ENCODE assay signal across 20 cellular contexts in genomic region chr14:32090686-32091085, GRCh38. TPM values are rescaled to one million over a fixed set of nuclear protein-coding genes. Genes with fewer than 3 reads are reported as not detected.
A peak's percentile ranks its signal among the peaks of the same experiment; 100 is the strongest.
DNase-seq lines count a peak whose midpoint lies in the region; FAIRE-seq and TF ChIP-seq lines count a peak whose summit lies in the region.
"Had no signal": no experiment of that assay in that cellular context is flagged by ENCODE, and none has a peak within 500 bp of the region (broad histone marks: within the 10 kb centered on the region; RNA-seq: fewer than 3 reads in every experiment).

No MANE protein-coding gene starts in this region.

- peaks cover 42% of the 10 kb centered on the region for H3K36me3 Mint-ChIP-seq in activated CD4-positive, alpha-beta T cell treated with anti-CD3 and anti-CD28 coated beads, Interleukin-2, amount 10 ng/mL, durations not matched to agents 7 days and 5 days (ENCODE audit: low read depth)

- no peak overlapping the region for H2AFZ ChIP-seq in keratinocyte (ENCODE audit: control insufficient read depth, low read length)
- H2AFZ ChIP-seq: GM23248 had no signal

- H3K27me3 Mint-ChIP-seq in activated CD4-positive, alpha-beta T cell treated with anti-CD3 and anti-CD28 coated beads, Interleukin-2, amount 10 ng/mL, durations not matched to agents 7 days and 5 days = no peaks in the 10 kb centered on the region

- no peak overlapping the region for H3K9ac ChIP-seq in keratinocyte (ENCODE audit: control insufficient read depth, extremely low read depth, insufficient read depth, low read length)
- H3K9ac ChIP-seq: GM23248 had no signal

- H3K27ac ChIP-seq in cingulate gyrus (ENCODE audit: low read depth, low read length) = peak overlapping the region; percentile 0
- no peak overlapping the region for H3K27ac ChIP-seq in keratinocyte (ENCODE audit: control insufficient read depth, insufficient read depth, low read length)
- H3K27ac ChIP-seq: GM23248, SJSA1 had no signal

- peaks cover 17% of the 10 kb centered on the region for H3K4me1 ChIP-seq in keratinocyte (ENCODE audit: control insufficient read depth, extremely low read depth, insufficient read depth, low read length)
- H3K4me1 ChIP-seq: BE2C had no signal

- no peak overlapping the region for H3K4me2 ChIP-seq in keratinocyte (ENCODE audit: control insufficient read depth, extremely low read depth, insufficient read depth, low read depth, low read length)

- POLR2A ChIA-PET in activated CD4-positive, alpha-beta T cell treated with anti-CD3 and anti-CD28 coated beads, Interleukin-2, amount 10 ng/mL, durations not matched to agents 7 days and 5 days (lab: Charles Lee) = no interaction called here

- H3K4me1 Mint-ChIP-seq in activated CD4-positive, alpha-beta T cell treated with anti-CD3 and anti-CD28 coated beads, Interleukin-2, amount 10 ng/mL, durations not matched to agents 7 days and 5 days = peaks cover 10% of the 10 kb centered on the region

- no peaks in the 10 kb centered on the region for H3K9me1 ChIP-seq in keratinocyte (ENCODE audit: control insufficient read depth, extremely low read depth, insufficient read depth, low read length)

- DNase-seq in D721Med (ENCODE audit: insufficient read length, low spot score) (no peak), keratinocyte (ENCODE audit: low read depth, low spot score) (no peak), superior temporal gyrus (ENCODE audit: extremely low spot score) (peak; percentile 79), GM03348 (ENCODE audit: low spot score) (no peak), NCI-H2171 (lab: John Stamatoyannopoulos, UW) (no peak)
- DNase-seq in activated CD4-positive, alpha-beta T cell treated with anti-CD3 and anti-CD28 coated beads, Interleukin-2, amount 10 ng/mL, durations not matched to agents 7 days and 5 days = no peak
- DNase-seq: BE2C, EL, GF-D8, GM23248, IMR-90, NCI-H1105 treated with DMSO at 0.1 percent for 48 hours, NCI-H2081, NCI-H2171 treated with DMSO at 0.1 percent for 48 hours, NCI-H446, NCI-H526, OCI-M1 had no signal

- H3K27me3 ChIP-seq in keratinocyte (ENCODE audit: control insufficient read depth, extremely low read depth, insufficient read depth, low read length) = no peaks in the 10 kb centered on the region
- H3K27me3 ChIP-seq: BE2C, SJSA1 had no signal

- no peaks in the 10 kb centered on the region for H3K9me3 ChIP-seq in keratinocyte (ENCODE audit: control insufficient read depth, low read depth, low read length)
- H3K9me3 ChIP-seq: BE2C, HAP-1, SJSA1 had no signal

- TF ChIP-seq CTCF in D721Med (IDR thresholded peaks at IDR 0.05; ENCODE audit: insufficient read depth, missing control alignments) (no peak), keratinocyte (optimal IDR thresholded peaks at IDR 0.05 in 1 of 3, IDR thresholded peaks at IDR 0.05 in 1 of 3, conservative IDR thresholded peaks at IDR 0.05 in 1 of 3; ENCODE audit: extremely low read depth in 1 of 3, insufficient read depth in 2 of 3, low read length in 3 of 3) (no peak)

- H3K79me2 ChIP-seq in keratinocyte (ENCODE audit: control insufficient read depth, insufficient read depth, low read length) = peaks cover 80% of the 10 kb centered on the region

- H3K9me3 Mint-ChIP-seq in activated CD4-positive, alpha-beta T cell treated with anti-CD3 and anti-CD28 coated beads, Interleukin-2, amount 10 ng/mL, durations not matched to agents 7 days and 5 days = no peaks in the 10 kb centered on the region

- dilution Hi-C loops in keratinocyte (cut with MboI; ENCODE audit: extremely low pct_ligation_motif_present, low sequenced_read_pairs) = no loop called here

- no peak overlapping the region for H3K27ac Mint-ChIP-seq in activated CD4-positive, alpha-beta T cell treated with anti-CD3 and anti-CD28 coated beads, Interleukin-2, amount 10 ng/mL, durations not matched to agents 7 days and 5 days

- H3K36me3 ChIP-seq in keratinocyte (ENCODE audit: control insufficient read depth in 2 of 2, extremely low read depth in 1 of 2, insufficient read depth in 2 of 2, low read length in 2 of 2) = peaks cover 6 to 13% of the 10 kb centered on the region in 2 experiments

- FAIRE-seq in D721Med (lab: Jason Lieb, UNC) (peak; percentile 86), keratinocyte (lab: Jason Lieb, UNC) (peak; percentile 68)

- no peak overlapping the region for H3K4me3 ChIP-seq in keratinocyte (ENCODE audit: control insufficient read depth in 2 of 3, extremely low read depth in 1 of 3, insufficient read depth in 2 of 3, low read depth in 1 of 3, low read length in 3 of 3)
- H3K4me3 ChIP-seq: GM23248, HAP-1, SJSA1 had no signal

- no peak overlapping the region for H3K4me3 Mint-ChIP-seq in activated CD4-positive, alpha-beta T cell treated with anti-CD3 and anti-CD28 coated beads, Interleukin-2, amount 10 ng/mL, durations not matched to agents 7 days and 5 days

- CTCF ChIA-PET in activated CD4-positive, alpha-beta T cell treated with anti-CD3 and anti-CD28 coated beads, Interleukin-2, amount 10 ng/mL, durations not matched to agents 7 days and 5 days (lab: Charles Lee) = interaction anchor here (0.6 kb wide), 1 partner anchor 421 kb away, joined by 4 read pairs; no protein-coding TSS in a partner anchor

- H4K20me1 ChIP-seq in keratinocyte (ENCODE audit: control insufficient read depth, extremely low read depth, insufficient read depth, low read length) = peaks cover 7% of the 10 kb centered on the region

RNA-seq across cellular contexts. Expression of gene ARHGAP5, which starts 13.6 kb away (rescaled TPM):
- polyA plus RNA-seq in keratinocyte = 24.4 to 43.1 TPM (median 32.8 TPM) in 3 replicates
- 164 TPM for polyA plus RNA-seq in keratinocyte (2011; ENCODE audit: low read depth)
- 22.3 and 48.7 TPM in 2 replicates for polyA plus RNA-seq in keratinocyte (2011; cell fraction: cytosol; rRNA removed)
- 43.8 and 56.0 TPM in 2 replicates for polyA plus RNA-seq in keratinocyte (2011; cell fraction: nucleus; rRNA removed)
- polyA plus RNA-seq in keratinocyte (2012; ENCODE audit: low replicate concordance) = 31.6 and 43.1 TPM in 2 replicates
- 5.9 to 112 TPM (median 57.8 TPM) in 3 replicates for polyA minus RNA-seq in keratinocyte
- polyA minus RNA-seq in keratinocyte (2011; cell fraction: cytosol; rRNA and poly(A)+ RNA removed) = 58.7 TPM
- 48.2 and 107 TPM in 2 replicates for polyA minus RNA-seq in keratinocyte (2011; cell fraction: nucleus; rRNA and poly(A)+ RNA removed)
- total RNA-seq in activated CD4-positive, alpha-beta T cell treated with anti-CD3 and anti-CD28 coated beads, Interleukin-2, amount 10 ng/mL, durations not matched to agents 7 days and 5 days = 10 to 100 TPM; 35.7 to 38.6 TPM
